In genomic region chr4:175953960-175954521, GRCh38 we compare ENCODE assay signal across 10 cellular contexts.
A peak's percentile ranks its signal among the peaks of the same experiment; 100 is the strongest.
DNase-seq lines count a peak whose midpoint lies in the region; ATAC-seq, FAIRE-seq and TF ChIP-seq lines count a peak whose summit lies in the region.
"Had no signal": no experiment of that assay in that cellular context is flagged by ENCODE, and none has a peak within 500 bp of the region (broad histone marks: within the 10 kb centered on the region; RNA-seq: fewer than 3 reads in every experiment).

No MANE protein-coding gene starts in this region.

- H3K79me2 ChIP-seq in H9 (ENCODE audit: insufficient read depth, low read length) (no peaks in the 10 kb centered on the region), keratinocyte (ENCODE audit: control insufficient read depth, insufficient read depth, low read length) (no peaks in the 10 kb centered on the region)

- H3K9me3 ChIP-seq in H9 (ENCODE audit: control insufficient read depth, low read depth, low read length) (no peaks in the 10 kb centered on the region), keratinocyte (ENCODE audit: control insufficient read depth, low read depth, low read length) (no peaks in the 10 kb centered on the region)

- H3K4me1 Mint-ChIP-seq in H9: no peaks in the 10 kb centered on the region

- in situ Hi-C loops in KBM-7 (cut with MboI; ENCODE audit: low pct_unique_long_range_greater_than_20kb, low sequenced_read_pairs): no loop called here

- H2AK5ac ChIP-seq in H9 (ENCODE audit: insufficient read length, low read length): no peak overlapping the region

- no peaks in the 10 kb centered on the region; a peak in 1 of 5 replicates for H3K9me3 Mint-ChIP-seq in H9
- H3K9me3 Mint-ChIP-seq: IgD-negative memory B cell had no signal

- no peak overlapping the region for H2BK120ac ChIP-seq in H9 (ENCODE audit: low read depth, low read length, poor library complexity, severe bottlenecking)

- no peaks in the 10 kb centered on the region for H4K20me1 ChIP-seq in H9 (ENCODE audit: control insufficient read depth, insufficient read depth, insufficient read length)
- H4K20me1 ChIP-seq in keratinocyte (ENCODE audit: control insufficient read depth, extremely low read depth, insufficient read depth, low read length): no peaks in the 10 kb centered on the region

- no peak overlapping the region for H3K18ac ChIP-seq in H9 (ENCODE audit: insufficient read length, low read depth, low read length)

- WGBS in H9 (ENCODE audit: extremely low coverage, insufficient read length, low lambda C conversion rate): no CpG with 5 or more reads among the region's 5 CpGs

- no peak for FAIRE-seq in keratinocyte (lab: Jason Lieb, UNC)

- H3K79me1 ChIP-seq in H9 (ENCODE audit: insufficient read depth, low read depth, low read length, poor library complexity, severe bottlenecking): no peaks in the 10 kb centered on the region

- H3K27ac ChIP-seq in H9 (ENCODE audit: insufficient read length, low read depth, low read length): no peak overlapping the region
- no peak overlapping the region for H3K27ac ChIP-seq in keratinocyte (ENCODE audit: control insufficient read depth, insufficient read depth, low read length)

- no peak overlapping the region for H3K27ac Mint-ChIP-seq in H9
- H3K27ac Mint-ChIP-seq: IgD-negative memory B cell had no signal

- H2AFZ ChIP-seq in H9 (ENCODE audit: low read length) (no peak overlapping the region), keratinocyte (ENCODE audit: control insufficient read depth, low read length) (no peak overlapping the region)

- H2BK12ac ChIP-seq in H9 (ENCODE audit: insufficient read length, low read depth, low read length): no peak overlapping the region

- no peak overlapping the region for H3K14ac ChIP-seq in H9 (ENCODE audit: insufficient read depth, low read length)

- H3K23me2 ChIP-seq in H9 (ENCODE audit: insufficient read length, low read depth, low read length, poor library complexity, severe bottlenecking): no peaks in the 10 kb centered on the region

- TF ChIP-seq CTCF in H9 (conservative IDR thresholded peaks at IDR 0.05) (peak; percentile 69), keratinocyte (optimal IDR thresholded peaks at IDR 0.05 in 1 of 3, IDR thresholded peaks at IDR 0.05 in 1 of 3, conservative IDR thresholded peaks at IDR 0.05 in 1 of 3; ENCODE audit: extremely low read depth in 1 of 3, insufficient read depth in 2 of 3, low read length in 3 of 3) (peak in 2 of 3 experiments; percentile 14 to 23)

- H4K5ac ChIP-seq in H9 (ENCODE audit: insufficient read length, low read depth, low read length): no peak overlapping the region

- no peak overlapping the region for H4K8ac ChIP-seq in H9 (replicated peaks; ENCODE audit: insufficient read length, low read depth, low read length)

- no peak overlapping the region for H3K56ac ChIP-seq in H9 (ENCODE audit: insufficient read length, low read depth, low read length)

- H3K36me3 Mint-ChIP-seq in H9 (ENCODE audit: insufficient read depth in 1 of 3, low read depth in 3 of 3): no peaks in the 10 kb centered on the region; a peak in 1 of 7 replicates
- H3K36me3 Mint-ChIP-seq: IgD-negative memory B cell had no signal

- dilution Hi-C loops in keratinocyte (cut with MboI; ENCODE audit: extremely low pct_ligation_motif_present, low sequenced_read_pairs): no loop called here

- H4K91ac ChIP-seq in H9 (ENCODE audit: insufficient read length, low read depth, low read length): no peak overlapping the region

- H3K36me3 ChIP-seq in keratinocyte (ENCODE audit: control insufficient read depth in 2 of 2, extremely low read depth in 1 of 2, insufficient read depth in 2 of 2, low read length in 2 of 2): no peaks in the 10 kb centered on the region

- H3K4me1 ChIP-seq in H9 (ENCODE audit: insufficient read depth, low read length) (no peaks in the 10 kb centered on the region), keratinocyte (ENCODE audit: control insufficient read depth, extremely low read depth, insufficient read depth, low read length) (no peaks in the 10 kb centered on the region)

- H3K9ac ChIP-seq in H9 (ENCODE audit: extremely low read depth, insufficient read length, low read length): no peak overlapping the region
- no peak overlapping the region for H3K9ac ChIP-seq in keratinocyte (ENCODE audit: control insufficient read depth, extremely low read depth, insufficient read depth, low read length)

- no peaks in the 10 kb centered on the region for H3K9me1 ChIP-seq in keratinocyte (ENCODE audit: control insufficient read depth, extremely low read depth, insufficient read depth, low read length)

- H3K4me2 ChIP-seq in H9 (ENCODE audit: insufficient read depth, insufficient read length, low read length) (no peak overlapping the region), keratinocyte (ENCODE audit: control insufficient read depth, extremely low read depth, insufficient read depth, low read depth, low read length) (no peak overlapping the region)

- no peak overlapping the region for H3K4ac ChIP-seq in H9 (ENCODE audit: low read depth, low read length)

- no peak overlapping the region for H3K4me3 Mint-ChIP-seq in H9
- H3K4me3 Mint-ChIP-seq: IgD-negative memory B cell had no signal

- no peak overlapping the region for H2BK15ac ChIP-seq in H9 (ENCODE audit: low read depth, low read length)

- no peak overlapping the region for H3K23ac ChIP-seq in H9 (ENCODE audit: insufficient read length, low read depth, low read length)

- H3K27me3 ChIP-seq in H9 (ENCODE audit: insufficient read depth, low read length): no peaks in the 10 kb centered on the region
- no peaks in the 10 kb centered on the region for H3K27me3 ChIP-seq in keratinocyte (ENCODE audit: control insufficient read depth, extremely low read depth, insufficient read depth, low read length)

- H3K27me3 Mint-ChIP-seq in H9 (ENCODE audit: low read depth): no peaks in the 10 kb centered on the region

- no peak overlapping the region for H3T11ph ChIP-seq in H9 (ENCODE audit: low read length)

- no peak for DNase-seq in H9
- peak; percentile 24 for DNase-seq in KBM-7
- no peak for DNase-seq in keratinocyte (ENCODE audit: low read depth, low spot score)
- no peak for DNase-seq in DMS79 (lab: John Stamatoyannopoulos, UW)
- no peak for DNase-seq in occipital lobe (lab: John Stamatoyannopoulos, UW)
- DNase-seq in NCI-H2081 treated with DMSO at 0.1 percent for 48 hours (lab: John Stamatoyannopoulos, UW): no peak
- DNase-seq in NCI-H345 treated with DMSO at 0.1 percent for 48 hours (lab: John Stamatoyannopoulos, UW; ENCODE audit: unreplicated experiment): no peak
- DNase-seq: activated CD8-positive, alpha-beta memory T cell treated with anti-CD3 and anti-CD28 coated beads, Interleukin-2, amount 50 U/mL, for 48 hours had no signal

- no peak overlapping the region for H2BK20ac ChIP-seq in H9 (ENCODE audit: low read depth, low read length, poor library complexity, severe bottlenecking)

- H2BK5ac ChIP-seq in H9 (ENCODE audit: insufficient read length, low read length): no peak overlapping the region

- no peak overlapping the region for H3K4me3 ChIP-seq in keratinocyte (ENCODE audit: control insufficient read depth in 2 of 3, extremely low read depth in 1 of 3, insufficient read depth in 2 of 3, low read depth in 1 of 3, low read length in 3 of 3)

- ATAC-seq in GM18858 (IDR thresholded peaks at IDR 0.05; ENCODE audit: unreplicated experiment): peak; percentile 88
